Comparison of ENCODE assay signal across 8 cellular contexts in the genomic region with DNA sequence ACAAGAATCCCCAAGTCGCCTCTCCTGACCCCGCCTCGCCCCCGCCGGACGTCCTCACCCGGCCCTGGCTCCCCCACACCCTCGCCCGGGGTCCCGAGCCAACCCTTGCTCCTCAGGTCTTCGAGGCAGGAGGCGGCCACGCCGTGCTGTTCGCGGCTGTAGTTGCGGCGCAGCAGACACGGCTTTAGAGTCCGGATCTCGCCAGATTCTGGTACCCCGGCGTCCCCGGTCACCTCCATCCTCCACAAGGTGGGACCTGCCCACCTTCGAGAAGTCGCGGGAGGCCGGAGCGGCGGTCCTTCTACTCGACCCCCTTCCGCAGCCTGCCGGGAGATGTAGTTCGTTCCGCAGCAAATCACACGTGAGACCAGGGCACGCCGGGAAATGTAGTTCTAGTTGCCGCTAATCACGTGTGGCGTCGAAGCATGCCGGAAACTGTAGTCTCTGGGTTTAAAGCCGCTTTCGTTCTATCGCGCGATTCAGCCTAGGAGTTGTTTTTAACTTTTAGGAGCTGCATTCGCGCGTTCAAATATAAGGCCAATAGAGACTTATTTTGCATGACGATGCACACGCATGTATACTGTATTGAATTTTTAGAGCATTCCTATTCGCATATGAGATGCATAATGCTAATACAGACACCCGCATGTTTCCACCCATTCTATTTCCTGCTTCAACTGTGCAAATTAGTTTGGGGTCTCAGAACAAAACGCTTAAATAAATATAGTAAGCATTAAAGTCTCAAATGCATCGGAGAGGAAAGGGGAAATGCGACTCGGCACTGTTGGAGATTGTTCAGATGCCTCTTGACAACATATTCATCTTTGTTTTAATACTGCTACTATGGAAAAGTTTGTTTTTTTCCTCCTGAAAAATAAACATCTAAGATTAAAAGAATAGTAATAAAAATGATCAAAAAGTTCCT. TPM values are rescaled to one million over a fixed set of nuclear protein-coding genes. Genes with fewer than 3 reads are reported as not detected.
DNase-seq lines count a peak whose midpoint lies in the region; ATAC-seq, FAIRE-seq and TF ChIP-seq lines count a peak whose summit lies in the region.

TSS of gene DFFA (minus strand) at position 310 of the 925 bp plus-strand sequence. CDS start at position 239, 71 bp downstream.

- H3K27ac ChIP-seq in astrocyte (ENCODE audit: low read depth, low read length): peak within 1 kb of the TSS; percentile 31
- peak within 1 kb of the TSS; percentile 65 for H3K27ac ChIP-seq in hepatocyte

- peak within 1 kb of the TSS; percentile 81 for H3K9ac ChIP-seq in astrocyte (ENCODE audit: low read length)

- H3K36me3 ChIP-seq in astrocyte (ENCODE audit: insufficient read depth, low read length) (peaks cover 8% of the 10 kb centered on the region), hepatocyte (replicated peaks; ENCODE audit: insufficient read depth, low read depth) (no peaks in the 10 kb centered on the region)

- no peak for TF ChIP-seq CTCF in astrocyte (IDR thresholded peaks at IDR 0.05; ENCODE audit: insufficient read depth, low read depth, low read length)
- TF ChIP-seq CTCF in hepatocyte (IDR thresholded peaks at IDR 0.05; ENCODE audit: poor library complexity): no peak

- DNase-seq in NCI-H2029 (lab: John Stamatoyannopoulos, UW) (peak; percentile 85), T-helper 22 cell (ENCODE audit: low read depth) (peak; percentile 87), astrocyte (ENCODE audit: low read depth) (peak; percentile 91), hepatocyte (ENCODE audit: low spot score) (peak; percentile 96), renal cortical epithelial cell (ENCODE audit: low read depth) (peak; percentile 95), cortex of kidney (lab: John Stamatoyannopoulos, UW) (no peak)

- no peaks in the 10 kb centered on the region for H3K9me2 ChIP-seq in hepatocyte (replicated peaks; ENCODE audit: insufficient read depth)

- H3K4me3 Mint-ChIP-seq in astrocyte (ENCODE audit: unreplicated experiment): peak within 1 kb of the TSS; percentile 96

- H2AFZ ChIP-seq in astrocyte (ENCODE audit: low read depth, low read length): peak within 1 kb of the TSS; percentile 91
- H2AFZ ChIP-seq in hepatocyte: peak within 1 kb of the TSS; percentile 85

- H3K27ac Mint-ChIP-seq in astrocyte (ENCODE audit: unreplicated experiment): peak within 1 kb of the TSS; percentile 80

- FAIRE-seq in astrocyte (lab: Jason Lieb, UNC): no peak

- H3K79me2 ChIP-seq in astrocyte (ENCODE audit: insufficient read depth, low read length): peaks cover 35% of the 10 kb centered on the region
- peaks cover 45% of the 10 kb centered on the region for H3K79me2 ChIP-seq in hepatocyte

- H3K27me3 Mint-ChIP-seq in astrocyte (ENCODE audit: low read depth, unreplicated experiment): no peaks in the 10 kb centered on the region

- peaks cover 9% of the 10 kb centered on the region for H3K4me1 ChIP-seq in astrocyte (ENCODE audit: insufficient read depth, low read length)
- peaks cover 15% of the 10 kb centered on the region for H3K4me1 ChIP-seq in hepatocyte (ENCODE audit: insufficient read depth)

- ATAC-seq in GM18498 (IDR thresholded peaks at IDR 0.05; ENCODE audit: unreplicated experiment): peak; percentile 77
- ATAC-seq in HG02943 (IDR thresholded peaks at IDR 0.05; ENCODE audit: low read depth, unreplicated experiment): peak; percentile 80

- H4K20me1 ChIP-seq in astrocyte (ENCODE audit: insufficient read depth, low read length) (peaks cover 3% of the 10 kb centered on the region), hepatocyte (ENCODE audit: insufficient read depth, poor library complexity, severe bottlenecking) (no peaks in the 10 kb centered on the region)

- H3K4me2 ChIP-seq in astrocyte (ENCODE audit: low read length) (peak within 1 kb of the TSS; percentile 94), hepatocyte (peak within 1 kb of the TSS; percentile 91)

- H3K9me3 ChIP-seq in astrocyte (ENCODE audit: insufficient read depth, low read depth, low read length): no peaks in the 10 kb centered on the region
- H3K9me3 ChIP-seq in hepatocyte (ENCODE audit: low read depth): no peaks in the 10 kb centered on the region

- 4% methylated on average over 59 of the region's 59 CpGs for WGBS in hepatocyte (ENCODE audit: low lambda C conversion rate, missing lambda C conversion rate)

- no peaks in the 10 kb centered on the region for H3K9me3 Mint-ChIP-seq in astrocyte (ENCODE audit: unreplicated experiment)

- H3K4me1 Mint-ChIP-seq in astrocyte (ENCODE audit: low read depth, unreplicated experiment): peaks cover 8% of the 10 kb centered on the region

- no peaks in the 10 kb centered on the region for H3K27me3 ChIP-seq in astrocyte (ENCODE audit: insufficient read depth, low read length)
- no peaks in the 10 kb centered on the region for H3K27me3 ChIP-seq in hepatocyte

- no peaks in the 10 kb centered on the region for H3K36me3 Mint-ChIP-seq in astrocyte (ENCODE audit: low read depth, unreplicated experiment)

- H3K4me3 ChIP-seq in astrocyte (ENCODE audit: insufficient read depth, low read depth, low read length) (peak within 1 kb of the TSS; percentile 76), hepatocyte (peak within 1 kb of the TSS; percentile 70)

RNA-seq across cellular contexts. Expression of gene DFFA, which starts in this region (rescaled TPM):
- total RNA-seq in astrocyte (47.4 and 58.2 TPM in 2 replicates), hepatocyte (22.1 and 24.1 TPM in 2 replicates), renal cortical epithelial cell (61.6 and 69.3 TPM in 2 replicates)
- polyA plus RNA-seq in hepatocyte: 30.0 and 33.9 TPM in 2 replicates
